ENCODE assay signal across 8 cellular contexts in the genomic region with DNA sequence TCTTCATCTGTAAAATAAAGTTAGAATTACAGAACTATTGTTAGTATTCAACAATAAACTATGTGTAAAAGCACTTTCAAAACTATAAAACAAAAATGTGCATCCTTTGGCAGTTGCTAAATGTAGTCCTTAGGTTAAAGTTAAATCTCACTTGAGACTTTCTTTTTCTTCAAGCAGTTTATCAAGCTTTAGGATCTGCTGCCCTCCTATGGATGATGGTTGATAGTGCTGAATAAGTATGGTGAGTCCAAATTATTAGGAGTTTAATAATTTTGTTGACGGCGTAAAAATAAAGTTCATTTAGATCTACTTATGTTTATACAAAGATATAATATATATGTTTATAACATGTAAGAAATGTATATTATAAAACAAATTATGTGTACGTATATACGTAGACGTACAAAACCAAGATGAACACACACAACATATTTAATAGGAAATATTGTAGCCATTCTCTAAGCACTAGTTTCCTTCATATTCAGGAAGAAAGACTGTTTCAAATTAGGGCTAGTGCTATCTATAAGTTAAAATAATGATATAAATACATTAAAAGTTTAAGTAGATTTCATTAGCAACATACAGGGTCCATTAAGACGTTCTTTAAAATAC. TPM values are rescaled to one million over a fixed set of nuclear protein-coding genes. Genes with fewer than 3 reads are reported as not detected.
DNase-seq lines count a peak whose midpoint lies in the region; ATAC-seq, FAIRE-seq and TF ChIP-seq lines count a peak whose summit lies in the region.

No MANE protein-coding gene starts in this region.

- H3K4me3 ChIP-seq in Panc1 (ENCODE audit: low read depth in 2 of 2, low read length in 2 of 2) = no peak overlapping the region

- CTCF ChIA-PET in Panc1 (lab: Charles Lee) = no interaction called here

- peak; percentile 94 for FAIRE-seq in A204.1 (lab: Jason Lieb, UNC)

- H3K36me3 Mint-ChIP-seq in glutamatergic neuron (ENCODE audit: unreplicated experiment) (no peaks in the 10 kb centered on the region), T-helper 17 cell (ENCODE audit: low read depth) (no peaks in the 10 kb centered on the region)

- H3K9me3 Mint-ChIP-seq in glutamatergic neuron (ENCODE audit: unreplicated experiment) = no peaks in the 10 kb centered on the region

- no peaks in the 10 kb centered on the region for H3K36me3 ChIP-seq in Panc1 (ENCODE audit: control insufficient read depth, insufficient read depth, low read length)

- intact Hi-C loops in Panc1 (cut with micrococcal nuclease; ENCODE audit: unreplicated experiment) = loop anchor here (2.0 kb wide), 1 partner anchor 300 kb away; no protein-coding TSS in a partner anchor

- BruUV-seq in Panc1 (replicated peaks; lab: Mats Ljungman, UMichigan) = no TSS peak

- no peak overlapping the region for H3K27ac ChIP-seq in Panc1 (ENCODE audit: low read length)

- no peaks in the 10 kb centered on the region for H3K4me1 ChIP-seq in Panc1 (ENCODE audit: control insufficient read depth, insufficient read depth, low read length)

- no peak overlapping the region for H3K4me3 Mint-ChIP-seq in glutamatergic neuron (ENCODE audit: unreplicated experiment)
- no peak overlapping the region for H3K4me3 Mint-ChIP-seq in T-helper 17 cell

- in situ Hi-C loops in Panc1 (cut with HindIII; ENCODE audit: low pct_unique_long_range_greater_than_20kb, low sequenced_read_pairs) = no loop called here

- POLR2A ChIA-PET in Panc1 (lab: Charles Lee) = no interaction called here

- no peaks in the 10 kb centered on the region for H3K4me1 Mint-ChIP-seq in glutamatergic neuron (ENCODE audit: low read depth, unreplicated experiment)
- no peaks in the 10 kb centered on the region for H3K4me1 Mint-ChIP-seq in T-helper 17 cell

- H3K27me3 ChIP-seq in Panc1 (ENCODE audit: control insufficient read depth, insufficient read depth, low read length) = no peaks in the 10 kb centered on the region

- H3K27me3 Mint-ChIP-seq in glutamatergic neuron (ENCODE audit: unreplicated experiment) (peaks cover 1% of the 10 kb centered on the region), T-helper 17 cell (no peaks in the 10 kb centered on the region)

- DNase-seq in Panc1 (ENCODE audit: low read depth, low spot score) (no peak), glutamatergic neuron (no peak), SKM-1 treated with dmso at 0.1 percent for 144 hours (lab: John Stamatoyannopoulos, UW; ENCODE audit: unreplicated experiment) (no peak), T-helper 17 cell (no peak), NOMO-1 treated with dmso at 0.1 percent for 144 hours (lab: John Stamatoyannopoulos, UW; ENCODE audit: unreplicated experiment) (no peak)

- TF ChIP-seq CTCF in Panc1 (IDR thresholded peaks at IDR 0.05) (peak; percentile 36; the same call in 1 of the 2 replicates), glutamatergic neuron (IDR thresholded peaks at IDR 0.05; ENCODE audit: partially characterized antibody, unreplicated experiment) (peak; percentile 62)

- ATAC-seq in GM18868 (IDR thresholded peaks at IDR 0.05; ENCODE audit: unreplicated experiment) = peak; percentile 67
- ATAC-seq in Panc1 = no peak
- ATAC-seq in HG03097 (IDR thresholded peaks at IDR 0.05; ENCODE audit: low FRiP score, unreplicated experiment) = no peak
- ATAC-seq in T-helper 17 cell = no peak

- H3K27ac Mint-ChIP-seq in glutamatergic neuron (ENCODE audit: unreplicated experiment) = no peak overlapping the region
- H3K27ac Mint-ChIP-seq in T-helper 17 cell = no peak overlapping the region

- H3K9me3 ChIP-seq in Panc1 (ENCODE audit: control insufficient read depth, insufficient read depth, low read depth, low read length) (no peaks in the 10 kb centered on the region), T-helper 17 cell (ENCODE audit: control insufficient read depth, low read length, poor library complexity, severe bottlenecking) (no peaks in the 10 kb centered on the region)

RNA-seq across cellular contexts. Expression of gene UGT2A2, which starts 22.3 kb away (rescaled TPM):
- total RNA-seq in Panc1 (2021; ENCODE audit: unreplicated experiment) (not detected), glutamatergic neuron (ENCODE audit: unreplicated experiment) (not detected), T-helper 17 cell (not detected)
- not detected for polyA plus RNA-seq in Panc1 (2012; ENCODE audit: insufficient read length)

RNA-seq across cellular contexts. Expression of gene UGT2A1, which starts 35.9 kb away (rescaled TPM):
- total RNA-seq in Panc1 (2021; ENCODE audit: unreplicated experiment) (not detected), glutamatergic neuron (ENCODE audit: unreplicated experiment) (not detected), T-helper 17 cell (not detected)
- not detected for polyA plus RNA-seq in Panc1 (2012; ENCODE audit: insufficient read length)
